ENCODE assay signal across 1 cellular context in genomic region chr10:61283066-61283465, GRCh38.
TF ChIP-seq lines count a peak whose summit lies in the region.

No MANE protein-coding gene starts in this region.

TF ChIP-seq in A549, 52 proteins besides CTCF, POLR2A, EP300 and RAD21 (continued from another document):
- no peak for TF ChIP-seq PBX3 (IDR thresholded peaks at IDR 0.05)
- TF ChIP-seq REST (IDR thresholded peaks at IDR 0.05): no peak
- TF ChIP-seq BHLHE40 (IDR thresholded peaks at IDR 0.05; ENCODE audit: low read depth, low read length): no peak
- TF ChIP-seq MAZ (IDR thresholded peaks at IDR 0.05; ENCODE audit: borderline replicate concordance, low read depth, low read length): no peak
- TF ChIP-seq SREBF2 (IDR thresholded peaks at IDR 0.05): no peak
- TF ChIP-seq ZSCAN20 (CRISPR knock-in tag; IDR thresholded peaks at IDR 0.05): no peak
- no peak for TF ChIP-seq RNF2 (IDR thresholded peaks at IDR 0.05; ENCODE audit: borderline replicate concordance, low read depth)
- no peak for TF ChIP-seq NR3C1 (IDR thresholded peaks at IDR 0.05)
- no peak for TF ChIP-seq JUN (IDR thresholded peaks at IDR 0.05)
- no peak for TF ChIP-seq MAX (IDR thresholded peaks at IDR 0.05)
- TF ChIP-seq ZC3H11A (IDR thresholded peaks at IDR 0.05): no peak
- no peak for TF ChIP-seq HEYL (CRISPR knock-in tag; IDR thresholded peaks at IDR 0.05)
- no peak for TF ChIP-seq CHD2 (IDR thresholded peaks at IDR 0.05; ENCODE audit: low read length, partially characterized antibody)
